Comparison of ENCODE assay signal across 36 cellular contexts in the genomic region with DNA sequence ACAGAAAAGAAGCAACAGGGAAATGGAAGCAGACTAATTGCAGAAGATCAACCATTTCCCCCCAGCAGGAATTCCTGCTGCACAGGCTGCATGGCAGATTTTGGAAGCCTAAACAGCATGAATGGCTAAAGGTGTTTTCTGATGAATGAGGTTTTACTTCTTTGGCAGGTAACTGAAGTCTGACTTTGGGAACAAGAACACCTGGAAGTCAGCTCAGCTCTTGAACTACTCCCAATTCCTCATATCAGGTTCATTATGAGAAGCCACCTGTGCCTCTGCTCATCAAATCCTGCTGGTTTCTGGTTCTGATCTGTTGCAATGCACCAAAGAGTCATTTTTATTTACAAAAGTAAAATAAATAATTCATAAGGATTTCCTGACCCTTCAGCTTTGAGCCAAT.
"Had no signal": no experiment of that assay in that cellular context is flagged by ENCODE, and none has a peak within 500 bp of the region (broad histone marks: within the 10 kb centered on the region; RNA-seq: fewer than 3 reads in every experiment).

No MANE protein-coding gene starts in this region.

- H3K9me3 Mint-ChIP-seq: activated CD4-positive, alpha-beta memory T cell treated with anti-CD3 and anti-CD28 coated beads for 36 hours; activated CD4-positive, alpha-beta T cell treated with anti-CD3 and anti-CD28 coated beads, Interleukin-2, amount 10 ng/mL, durations not matched to agents 24 days and 14 days; activated naive CD4-positive, alpha-beta T cell treated with anti-CD3 and anti-CD28 coated beads, Interleukin-2, amount 10 ng/mL, durations not matched to agents 7 days and 5 days; activated naive CD4-positive, alpha-beta T cell treated with anti-CD3 and anti-CD28 coated beads, Interleukin-2, amount 50 U/mL, for 72 hours; activated naive CD8-positive, alpha-beta T cell treated with anti-CD3 and anti-CD28 coated beads, Interleukin-2, amount 10 ng/mL, durations not matched to agents 7 days and 5 days; activated T-helper 1 cell treated with anti-CD3 and anti-CD28 coated beads, Interleukin-12 subunit alpha, Interleukin-12 subunit beta, Interleukin-2, Interleukin-4 antibody, amounts not matched to agents 30 ng/mL and 10 ng/mL and 1 ng/mL, durations not matched to agents 14 hours and 24 hours and 36 hours; activated T-helper 2 cell treated with anti-CD3 and anti-CD28 coated beads, Interferon-gamma antibody, Interleukin-2, Interleukin-4, amounts not matched to agents 10 μg/mL and 5 μg/mL and 100 μg/mL, durations not matched to agents 14 hours and 24 hours and 36 hours; central memory CD8-positive, alpha-beta T cell; dendritic cell treated with granulocyte-macrophage colony-stimulating factor and Interleukin-4, amounts not matched to agents 40 ng/mL and 50 ng/mL, for 4 days; endodermal cell; T-helper 2 cell treated with Interferon-gamma antibody and Interleukin-4, amounts not matched to agents 5 μg/mL and 100 μg/mL, for 36 hours had no signal

- H3K36me3 ChIP-seq: ascending aorta, brain microvascular endothelial cell, esophagus muscularis mucosa, gastrocnemius medialis, heart left ventricle had no signal

- H3K4me1 Mint-ChIP-seq: activated CD4-positive, alpha-beta T cell treated with anti-CD3 and anti-CD28 coated beads for 36 hours; activated CD4-positive, alpha-beta T cell treated with anti-CD3 and anti-CD28 coated beads, Interleukin-2, amount 10 ng/mL, durations not matched to agents 24 days and 14 days; activated CD8-positive, alpha-beta memory T cell treated with anti-CD3 and anti-CD28 coated beads, Interleukin-2, amount 10 ng/mL, durations not matched to agents 7 days and 5 days; activated naive CD4-positive, alpha-beta T cell treated with anti-CD3 and anti-CD28 coated beads, Interleukin-2, amount 10 ng/mL, durations not matched to agents 7 days and 5 days; activated naive CD8-positive, alpha-beta T cell treated with anti-CD3 and anti-CD28 coated beads, Interleukin-2, amount 10 ng/mL, durations not matched to agents 7 days and 5 days; central memory CD8-positive, alpha-beta T cell; T-helper 17 cell had no signal

- H3K9me3 ChIP-seq: ascending aorta, esophagus muscularis mucosa, gastrocnemius medialis, heart left ventricle had no signal

- H3K4me3 ChIP-seq: ascending aorta, coronary artery, dorsolateral prefrontal cortex, esophagus muscularis mucosa, gastrocnemius medialis, heart left ventricle had no signal

- FAIRE-seq: bronchial epithelial cell had no signal

- H3K4me3 Mint-ChIP-seq: activated CD4-positive, alpha-beta memory T cell treated with anti-CD3 and anti-CD28 coated beads for 36 hours; activated CD4-positive, alpha-beta T cell treated with anti-CD3 and anti-CD28 coated beads for 36 hours; activated CD4-positive, alpha-beta T cell treated with anti-CD3 and anti-CD28 coated beads, Interleukin-2, amount 10 ng/mL, durations not matched to agents 24 days and 14 days; activated CD8-positive, alpha-beta memory T cell treated with anti-CD3 and anti-CD28 coated beads, Interleukin-2, amount 10 ng/mL, durations not matched to agents 7 days and 5 days; activated CD8-positive, alpha-beta T cell treated with anti-CD3 and anti-CD28 coated beads, Interleukin-2, amount 10 ng/mL, durations not matched to agents 7 days and 5 days; activated naive CD4-positive, alpha-beta T cell treated with anti-CD3 and anti-CD28 coated beads, Interleukin-2, amount 10 ng/mL, durations not matched to agents 7 days and 5 days; activated naive CD8-positive, alpha-beta T cell treated with anti-CD3 and anti-CD28 coated beads, Interleukin-2, amount 10 ng/mL, durations not matched to agents 7 days and 5 days; activated T-helper 1 cell treated with anti-CD3 and anti-CD28 coated beads, Interleukin-12 subunit alpha, Interleukin-12 subunit beta, Interleukin-2, Interleukin-4 antibody, amounts not matched to agents 30 ng/mL and 10 ng/mL and 1 ng/mL, durations not matched to agents 14 hours and 24 hours and 36 hours; central memory CD8-positive, alpha-beta T cell; dendritic cell treated with granulocyte-macrophage colony-stimulating factor and Interleukin-4, amounts not matched to agents 40 ng/mL and 50 ng/mL, for 4 days; endodermal cell; T-helper 17 cell; T-helper 2 cell treated with Interferon-gamma antibody and Interleukin-4, amounts not matched to agents 5 μg/mL and 100 μg/mL, for 36 hours had no signal

- H3K36me3 Mint-ChIP-seq: activated CD4-positive, alpha-beta memory T cell treated with anti-CD3 and anti-CD28 coated beads for 36 hours; activated CD8-positive, alpha-beta memory T cell treated with anti-CD3 and anti-CD28 coated beads, Interleukin-2, amount 10 ng/mL, durations not matched to agents 7 days and 5 days; activated naive CD4-positive, alpha-beta T cell treated with anti-CD3 and anti-CD28 coated beads, Interleukin-2, amount 10 ng/mL, durations not matched to agents 7 days and 5 days; activated naive CD4-positive, alpha-beta T cell treated with anti-CD3 and anti-CD28 coated beads, Interleukin-2, amount 50 U/mL, for 72 hours; activated naive CD8-positive, alpha-beta T cell treated with anti-CD3 and anti-CD28 coated beads, Interleukin-2, amount 10 ng/mL, durations not matched to agents 7 days and 5 days had no signal

- H3K27ac ChIP-seq: ascending aorta, brain microvascular endothelial cell, coronary artery, dorsolateral prefrontal cortex, esophagus muscularis mucosa, foreskin keratinocyte, gastrocnemius medialis, heart left ventricle had no signal

- H3K4me1 ChIP-seq: ascending aorta, esophagus muscularis mucosa, foreskin keratinocyte, gastrocnemius medialis, heart left ventricle had no signal

- H3K27me3 Mint-ChIP-seq: activated CD4-positive, alpha-beta T cell treated with anti-CD3 and anti-CD28 coated beads for 36 hours; dendritic cell treated with granulocyte-macrophage colony-stimulating factor and Interleukin-4, amounts not matched to agents 40 ng/mL and 50 ng/mL, for 4 days had no signal

- H3K27me3 ChIP-seq: ascending aorta, brain microvascular endothelial cell, dorsolateral prefrontal cortex, esophagus muscularis mucosa, gastrocnemius medialis, heart left ventricle had no signal

- DNase-seq: activated CD4-positive, alpha-beta memory T cell treated with anti-CD3 and anti-CD28 coated beads for 36 hours; activated CD4-positive, alpha-beta T cell treated with anti-CD3 and anti-CD28 coated beads for 36 hours; activated CD4-positive, alpha-beta T cell treated with anti-CD3 and anti-CD28 coated beads, Interleukin-2, amount 10 ng/mL, durations not matched to agents 24 days and 14 days; activated CD4-positive, CD25-positive, alpha-beta regulatory T cell; activated CD4-positive, CD25-positive, alpha-beta regulatory T cell treated with anti-CD3 and anti-CD28 coated beads, Interleukin-2, amount 50 U/mL, for 72 hours; activated CD8-positive, alpha-beta memory T cell treated with anti-CD3 and anti-CD28 coated beads, Interleukin-2, amount 10 ng/mL, durations not matched to agents 7 days and 5 days; activated CD8-positive, alpha-beta memory T cell treated with anti-CD3 and anti-CD28 coated beads, Interleukin-2, amount 50 U/mL, for 4 hours; activated CD8-positive, alpha-beta T cell treated with anti-CD3 and anti-CD28 coated beads, Interleukin-2, amount 10 ng/mL, durations not matched to agents 7 days and 5 days; activated effector memory CD4-positive, alpha-beta T cell treated with anti-CD3 and anti-CD28 coated beads, Interleukin-2, amount 50 U/mL, for 16 hours; activated naive CD4-positive, alpha-beta T cell; activated naive CD4-positive, alpha-beta T cell treated with anti-CD3 and anti-CD28 coated beads, Interleukin-2, amount 10 ng/mL, durations not matched to agents 7 days and 5 days; activated naive CD8-positive, alpha-beta T cell treated with anti-CD3 and anti-CD28 coated beads, Interleukin-2, amount 10 ng/mL, durations not matched to agents 7 days and 5 days; activated T-cell treated with anti-CD3 and anti-CD28 coated beads, Interleukin-2, amount 50 U/mL, for 1 hour; activated T-cell treated with anti-CD3 and anti-CD28 coated beads, Interleukin-2, amount 50 U/mL, for 48 hours; dorsolateral prefrontal cortex; effector memory CD4-positive, alpha-beta T cell; erythroblast; gastrocnemius medialis; glutamatergic neuron; heart left ventricle; T-helper 1 cell; T-helper 17 cell; T1000 had no signal

- H3K27ac Mint-ChIP-seq: activated CD4-positive, alpha-beta memory T cell treated with anti-CD3 and anti-CD28 coated beads for 36 hours; activated CD4-positive, alpha-beta T cell treated with anti-CD3 and anti-CD28 coated beads for 36 hours; activated CD4-positive, alpha-beta T cell treated with anti-CD3 and anti-CD28 coated beads, Interleukin-2, amount 10 ng/mL, durations not matched to agents 24 days and 14 days; activated CD8-positive, alpha-beta memory T cell treated with anti-CD3 and anti-CD28 coated beads, Interleukin-2, amount 10 ng/mL, durations not matched to agents 7 days and 5 days; activated CD8-positive, alpha-beta T cell treated with anti-CD3 and anti-CD28 coated beads, Interleukin-2, amount 10 ng/mL, durations not matched to agents 7 days and 5 days; activated naive CD4-positive, alpha-beta T cell treated with anti-CD3 and anti-CD28 coated beads, Interleukin-2, amount 10 ng/mL, durations not matched to agents 7 days and 5 days; activated naive CD4-positive, alpha-beta T cell treated with anti-CD3 and anti-CD28 coated beads, Interleukin-2, amount 50 U/mL, for 72 hours; activated naive CD8-positive, alpha-beta T cell treated with anti-CD3 and anti-CD28 coated beads, Interleukin-2, amount 10 ng/mL, durations not matched to agents 7 days and 5 days; activated T-helper 1 cell treated with anti-CD3 and anti-CD28 coated beads, Interleukin-12 subunit alpha, Interleukin-12 subunit beta, Interleukin-2, Interleukin-4 antibody, amounts not matched to agents 30 ng/mL and 10 ng/mL and 1 ng/mL, durations not matched to agents 14 hours and 24 hours and 36 hours; activated T-helper 2 cell treated with anti-CD3 and anti-CD28 coated beads, Interferon-gamma antibody, Interleukin-2, Interleukin-4, amounts not matched to agents 10 μg/mL and 5 μg/mL and 100 μg/mL, durations not matched to agents 14 hours and 24 hours and 36 hours; dendritic cell treated with granulocyte-macrophage colony-stimulating factor and Interleukin-4, amounts not matched to agents 40 ng/mL and 50 ng/mL, for 4 days; T-helper 17 cell; T-helper 2 cell treated with Interferon-gamma antibody and Interleukin-4, amounts not matched to agents 5 μg/mL and 100 μg/mL, for 36 hours had no signal

- ATAC-seq: activated CD4-positive, alpha-beta T cell treated with anti-CD3 and anti-CD28 coated beads for 36 hours; activated CD8-positive, alpha-beta memory T cell treated with anti-CD3 and anti-CD28 coated beads, Interleukin-2, amount 10 ng/mL, durations not matched to agents 7 days and 5 days; activated CD8-positive, alpha-beta T cell treated with anti-CD3 and anti-CD28 coated beads, Interleukin-2, amount 10 ng/mL, durations not matched to agents 7 days and 5 days; activated naive CD4-positive, alpha-beta T cell treated with anti-CD3 and anti-CD28 coated beads, Interleukin-2, amount 50 U/mL, for 72 hours; foreskin keratinocyte; gastrocnemius medialis; heart left ventricle; T-helper 17 cell had no signal
